ENCODE assay signal across 1 cellular context in genomic region chr5:78968781-78969180, GRCh38.
TF ChIP-seq lines count a peak whose summit lies in the region.

No MANE protein-coding gene starts in this region.

TF ChIP-seq in WTC11, 78 proteins besides CTCF, POLR2A, EP300 and RAD21 (continued from another document):
- no peak for TF ChIP-seq AFF4 (CRISPR knock-in tag; IDR thresholded peaks at IDR 0.05; ENCODE audit: borderline replicate concordance)
- no peak for TF ChIP-seq SP1 (CRISPR knock-in tag; conservative IDR thresholded peaks at IDR 0.05)
- no peak for TF ChIP-seq IRF1 (CRISPR knock-in tag; IDR thresholded peaks at IDR 0.05)
- no peak for TF ChIP-seq MAX (CRISPR knock-in tag; IDR thresholded peaks at IDR 0.05)
